In the genomic region with DNA sequence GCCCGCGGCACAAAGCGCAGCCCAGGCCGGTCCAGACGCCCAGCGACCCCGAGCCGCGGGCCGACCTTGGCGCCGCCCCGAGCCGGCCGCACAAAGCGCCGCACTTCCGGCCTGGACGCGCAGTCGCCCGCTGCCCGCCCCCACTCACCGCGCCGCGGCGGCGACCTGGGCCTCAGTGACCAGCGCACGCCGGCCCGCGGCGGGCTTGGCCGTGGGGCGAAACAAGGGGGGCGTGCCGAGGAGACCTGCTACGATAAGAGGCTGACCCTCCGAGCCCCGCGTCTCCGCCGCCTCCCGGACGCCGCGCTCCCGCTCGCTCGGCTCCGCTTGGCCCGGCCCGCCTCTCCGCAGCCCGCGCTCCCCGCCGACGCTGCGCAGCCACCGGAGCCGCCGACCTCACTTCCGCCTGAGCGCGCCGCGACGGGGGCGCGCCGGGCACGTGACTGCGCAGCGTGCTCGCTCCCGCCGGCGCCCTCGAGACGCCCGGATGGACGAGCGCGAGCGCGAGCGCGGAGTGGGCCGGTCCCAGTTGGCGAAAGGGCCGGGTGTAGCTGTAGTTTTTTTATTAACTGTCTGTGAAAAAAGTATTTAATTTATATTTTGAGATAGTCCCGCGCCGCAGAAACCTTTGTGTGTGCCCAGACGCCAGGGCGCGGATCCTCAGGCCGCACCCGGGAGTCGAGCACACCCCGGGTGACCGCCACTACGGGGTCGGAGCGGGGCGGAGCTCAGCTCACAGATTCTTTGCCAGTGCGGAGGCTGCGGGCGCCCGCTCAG, we compare ENCODE assay signal across 1 cellular context.
A peak's percentile ranks its signal among the peaks of the same experiment; 100 is the strongest.
TF ChIP-seq lines count a peak whose summit lies in the region.

A gene with protein sequence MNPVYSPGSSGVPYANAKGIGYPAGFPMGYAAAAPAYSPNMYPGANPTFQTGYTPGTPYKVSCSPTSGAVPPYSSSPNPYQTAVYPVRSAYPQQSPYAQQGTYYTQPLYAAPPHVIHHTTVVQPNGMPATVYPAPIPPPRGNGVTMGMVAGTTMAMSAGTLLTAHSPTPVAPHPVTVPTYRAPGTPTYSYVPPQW (minus strand): TSS at position 395 of the 777 bp plus-strand sequence. CDS start 10,814 bp downstream, outside the sequence.

TF ChIP-seq in HepG2, 621 proteins besides CTCF, POLR2A, EP300 and RAD21 (continued from another document and continues in another):
- TF ChIP-seq, protein P1, sequence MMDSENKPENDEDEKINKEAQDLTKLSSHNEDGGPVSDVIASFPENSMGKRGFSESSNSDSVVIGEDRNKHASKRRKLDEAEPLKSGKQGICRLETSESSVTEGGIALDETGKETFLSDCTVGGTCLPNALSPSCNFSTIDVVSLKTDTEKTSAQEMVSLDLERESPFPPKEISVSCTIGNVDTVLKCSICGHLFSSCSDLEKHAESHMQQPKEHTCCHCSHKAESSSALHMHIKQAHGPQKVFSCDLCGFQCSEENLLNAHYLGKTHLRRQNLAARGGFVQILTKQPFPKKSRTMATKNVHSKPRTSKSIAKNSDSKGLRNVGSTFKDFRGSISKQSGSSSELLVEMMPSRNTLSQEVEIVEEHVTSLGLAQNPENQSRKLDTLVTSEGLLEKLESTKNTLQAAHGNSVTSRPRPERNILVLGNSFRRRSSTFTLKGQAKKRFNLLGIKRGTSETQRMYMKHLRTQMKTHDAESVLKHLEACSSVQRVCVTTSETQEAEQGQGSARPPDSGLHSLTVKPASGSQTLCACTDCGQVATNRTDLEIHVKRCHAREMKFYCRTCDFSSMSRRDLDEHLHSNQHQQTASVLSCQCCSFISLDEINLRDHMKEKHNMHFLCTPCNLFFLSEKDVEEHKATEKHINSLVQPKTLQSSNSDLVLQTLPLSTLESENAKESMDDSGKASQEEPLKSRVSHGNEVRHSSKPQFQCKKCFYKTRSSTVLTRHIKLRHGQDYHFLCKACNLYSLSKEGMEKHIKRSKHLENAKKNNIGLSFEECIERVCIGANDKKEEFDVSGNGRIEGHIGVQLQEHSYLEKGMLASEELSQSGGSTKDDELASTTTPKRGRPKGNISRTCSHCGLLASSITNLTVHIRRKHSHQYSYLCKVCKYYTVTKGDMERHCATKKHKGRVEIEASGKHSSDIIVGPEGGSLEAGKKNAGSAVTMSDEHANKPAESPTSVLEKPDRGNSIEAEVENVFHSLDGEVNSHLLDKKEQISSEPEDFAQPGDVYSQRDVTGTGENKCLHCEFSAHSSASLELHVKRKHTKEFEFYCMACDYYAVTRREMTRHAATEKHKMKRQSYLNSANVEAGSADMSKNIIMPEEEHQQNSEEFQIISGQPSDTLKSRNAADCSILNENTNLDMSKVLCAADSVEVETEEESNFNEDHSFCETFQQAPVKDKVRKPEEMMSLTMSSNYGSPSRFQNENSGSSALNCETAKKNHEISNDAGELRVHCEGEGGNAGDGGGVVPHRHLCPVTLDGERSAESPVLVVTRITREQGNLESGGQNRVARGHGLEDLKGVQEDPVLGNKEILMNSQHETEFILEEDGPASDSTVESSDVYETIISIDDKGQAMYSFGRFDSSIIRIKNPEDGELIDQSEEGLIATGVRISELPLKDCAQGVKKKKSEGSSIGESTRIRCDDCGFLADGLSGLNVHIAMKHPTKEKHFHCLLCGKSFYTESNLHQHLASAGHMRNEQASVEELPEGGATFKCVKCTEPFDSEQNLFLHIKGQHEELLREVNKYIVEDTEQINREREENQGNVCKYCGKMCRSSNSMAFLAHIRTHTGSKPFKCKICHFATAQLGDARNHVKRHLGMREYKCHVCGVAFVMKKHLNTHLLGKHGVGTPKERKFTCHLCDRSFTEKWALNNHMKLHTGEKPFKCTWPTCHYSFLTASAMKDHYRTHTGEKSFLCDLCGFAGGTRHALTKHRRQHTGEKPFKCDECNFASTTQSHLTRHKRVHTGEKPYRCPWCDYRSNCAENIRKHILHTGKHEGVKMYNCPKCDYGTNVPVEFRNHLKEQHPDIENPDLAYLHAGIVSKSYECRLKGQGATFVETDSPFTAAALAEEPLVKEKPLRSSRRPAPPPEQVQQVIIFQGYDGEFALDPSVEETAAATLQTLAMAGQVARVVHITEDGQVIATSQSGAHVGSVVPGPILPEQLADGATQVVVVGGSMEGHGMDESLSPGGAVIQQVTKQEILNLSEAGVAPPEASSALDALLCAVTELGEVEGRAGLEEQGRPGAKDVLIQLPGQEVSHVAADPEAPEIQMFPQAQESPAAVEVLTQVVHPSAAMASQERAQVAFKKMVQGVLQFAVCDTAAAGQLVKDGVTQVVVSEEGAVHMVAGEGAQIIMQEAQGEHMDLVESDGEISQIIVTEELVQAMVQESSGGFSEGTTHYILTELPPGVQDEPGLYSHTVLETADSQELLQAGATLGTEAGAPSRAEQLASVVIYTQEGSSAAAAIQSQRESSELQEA (CRISPR knock-in tag; IDR thresholded peaks at IDR 0.05; ENCODE audit: not compliant biosample characterization): no peak
- TF ChIP-seq ZNF44 (CRISPR knock-in tag; IDR thresholded peaks at IDR 0.05) (no peak), XRCC5 (optimal IDR thresholded peaks at IDR 0.05; ENCODE audit: low read length) (no peak), HOXA5 (CRISPR knock-in tag; IDR thresholded peaks at IDR 0.05) (no peak), FOXK2 (IDR thresholded peaks at IDR 0.05) (no peak), ZBTB7A (CRISPR knock-in tag; IDR thresholded peaks at IDR 0.05) (no peak), KDM4B (CRISPR knock-in tag; IDR thresholded peaks at IDR 0.05) (no peak), IKZF4 (CRISPR knock-in tag; IDR thresholded peaks at IDR 0.05; ENCODE audit: borderline replicate concordance, low read depth, not compliant biosample characterization) (peak; percentile 97), ZNF296 (CRISPR knock-in tag; conservative IDR thresholded peaks at IDR 0.05) (no peak), EHMT2 (IDR thresholded peaks at IDR 0.05; ENCODE audit: borderline replicate concordance, low read depth, low read length) (no peak), NFYC (CRISPR knock-in tag; IDR thresholded peaks at IDR 0.05) (no peak), STAG1 (CRISPR knock-in tag; IDR thresholded peaks at IDR 0.05) (0 out of 2 replicates have a peak, but pooled peaks have one; percentile 1), U2AF1 (optimal IDR thresholded peaks at IDR 0.05; ENCODE audit: low read depth, low read length) (no peak), MEIS2 (CRISPR knock-in tag; IDR thresholded peaks at IDR 0.05) (peak; percentile 67), ZNF678 (CRISPR knock-in tag; IDR thresholded peaks at IDR 0.05) (no peak), CENPX (CRISPR knock-in tag; IDR thresholded peaks at IDR 0.05) (no peak), ZNF354B (CRISPR knock-in tag; IDR thresholded peaks at IDR 0.05) (no peak), ZNF225 (CRISPR knock-in tag; IDR thresholded peaks at IDR 0.05) (peak; percentile 74; the same call in 1 of the 2 replicates), ATM (IDR thresholded peaks at IDR 0.05; ENCODE audit: borderline replicate concordance) (no peak)
- TF ChIP-seq, protein P2, sequence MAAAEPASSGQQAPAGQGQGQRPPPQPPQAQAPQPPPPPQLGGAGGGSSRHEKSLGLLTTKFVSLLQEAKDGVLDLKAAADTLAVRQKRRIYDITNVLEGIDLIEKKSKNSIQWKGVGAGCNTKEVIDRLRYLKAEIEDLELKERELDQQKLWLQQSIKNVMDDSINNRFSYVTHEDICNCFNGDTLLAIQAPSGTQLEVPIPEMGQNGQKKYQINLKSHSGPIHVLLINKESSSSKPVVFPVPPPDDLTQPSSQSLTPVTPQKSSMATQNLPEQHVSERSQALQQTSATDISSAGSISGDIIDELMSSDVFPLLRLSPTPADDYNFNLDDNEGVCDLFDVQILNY (CRISPR knock-in tag; conservative IDR thresholded peaks at IDR 0.05): peak; percentile 59; the same call in 1 of the 2 replicates
- TF ChIP-seq, protein P3, sequence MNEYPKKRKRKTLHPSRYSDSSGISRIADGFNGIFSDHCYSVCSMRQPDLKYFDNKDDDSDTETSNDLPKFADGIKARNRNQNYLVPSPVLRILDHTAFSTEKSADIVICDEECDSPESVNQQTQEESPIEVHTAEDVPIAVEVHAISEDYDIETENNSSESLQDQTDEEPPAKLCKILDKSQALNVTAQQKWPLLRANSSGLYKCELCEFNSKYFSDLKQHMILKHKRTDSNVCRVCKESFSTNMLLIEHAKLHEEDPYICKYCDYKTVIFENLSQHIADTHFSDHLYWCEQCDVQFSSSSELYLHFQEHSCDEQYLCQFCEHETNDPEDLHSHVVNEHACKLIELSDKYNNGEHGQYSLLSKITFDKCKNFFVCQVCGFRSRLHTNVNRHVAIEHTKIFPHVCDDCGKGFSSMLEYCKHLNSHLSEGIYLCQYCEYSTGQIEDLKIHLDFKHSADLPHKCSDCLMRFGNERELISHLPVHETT (CRISPR knock-in tag; conservative IDR thresholded peaks at IDR 0.05): peak; percentile 82; the same call in 1 of the 2 replicates
- TF ChIP-seq, protein P4, sequence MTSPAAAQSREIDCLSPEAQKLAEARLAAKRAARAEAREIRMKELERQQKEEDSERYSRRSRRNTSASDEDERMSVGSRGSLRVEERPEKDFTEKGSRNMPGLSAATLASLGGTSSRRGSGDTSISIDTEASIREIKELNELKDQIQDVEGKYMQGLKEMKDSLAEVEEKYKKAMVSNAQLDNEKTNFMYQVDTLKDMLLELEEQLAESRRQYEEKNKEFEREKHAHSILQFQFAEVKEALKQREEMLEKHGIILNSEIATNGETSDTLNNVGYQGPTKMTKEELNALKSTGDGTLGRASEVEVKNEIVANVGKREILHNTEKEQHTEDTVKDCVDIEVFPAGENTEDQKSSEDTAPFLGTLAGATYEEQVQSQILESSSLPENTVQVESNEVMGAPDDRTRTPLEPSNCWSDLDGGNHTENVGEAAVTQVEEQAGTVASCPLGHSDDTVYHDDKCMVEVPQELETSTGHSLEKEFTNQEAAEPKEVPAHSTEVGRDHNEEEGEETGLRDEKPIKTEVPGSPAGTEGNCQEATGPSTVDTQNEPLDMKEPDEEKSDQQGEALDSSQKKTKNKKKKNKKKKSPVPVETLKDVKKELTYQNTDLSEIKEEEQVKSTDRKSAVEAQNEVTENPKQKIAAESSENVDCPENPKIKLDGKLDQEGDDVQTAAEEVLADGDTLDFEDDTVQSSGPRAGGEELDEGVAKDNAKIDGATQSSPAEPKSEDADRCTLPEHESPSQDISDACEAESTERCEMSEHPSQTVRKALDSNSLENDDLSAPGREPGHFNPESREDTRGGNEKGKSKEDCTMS (CRISPR knock-in tag; conservative IDR thresholded peaks at IDR 0.05): no peak
- TF ChIP-seq, protein P5, sequence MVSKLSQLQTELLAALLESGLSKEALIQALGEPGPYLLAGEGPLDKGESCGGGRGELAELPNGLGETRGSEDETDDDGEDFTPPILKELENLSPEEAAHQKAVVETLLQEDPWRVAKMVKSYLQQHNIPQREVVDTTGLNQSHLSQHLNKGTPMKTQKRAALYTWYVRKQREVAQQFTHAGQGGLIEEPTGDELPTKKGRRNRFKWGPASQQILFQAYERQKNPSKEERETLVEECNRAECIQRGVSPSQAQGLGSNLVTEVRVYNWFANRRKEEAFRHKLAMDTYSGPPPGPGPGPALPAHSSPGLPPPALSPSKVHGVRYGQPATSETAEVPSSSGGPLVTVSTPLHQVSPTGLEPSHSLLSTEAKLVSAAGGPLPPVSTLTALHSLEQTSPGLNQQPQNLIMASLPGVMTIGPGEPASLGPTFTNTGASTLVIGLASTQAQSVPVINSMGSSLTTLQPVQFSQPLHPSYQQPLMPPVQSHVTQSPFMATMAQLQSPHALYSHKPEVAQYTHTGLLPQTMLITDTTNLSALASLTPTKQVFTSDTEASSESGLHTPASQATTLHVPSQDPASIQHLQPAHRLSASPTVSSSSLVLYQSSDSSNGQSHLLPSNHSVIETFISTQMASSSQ (IDR thresholded peaks at IDR 0.05; ENCODE audit: low read depth): no peak
- TF ChIP-seq, protein P5 (CRISPR knock-in tag; IDR thresholded peaks at IDR 0.05; ENCODE audit: borderline replicate concordance): peak; percentile 20; the same call in 1 of the 2 replicates
- TF ChIP-seq, protein P6, sequence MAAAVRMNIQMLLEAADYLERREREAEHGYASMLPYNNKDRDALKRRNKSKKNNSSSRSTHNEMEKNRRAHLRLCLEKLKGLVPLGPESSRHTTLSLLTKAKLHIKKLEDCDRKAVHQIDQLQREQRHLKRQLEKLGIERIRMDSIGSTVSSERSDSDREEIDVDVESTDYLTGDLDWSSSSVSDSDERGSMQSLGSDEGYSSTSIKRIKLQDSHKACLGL (CRISPR knock-in tag; IDR thresholded peaks at IDR 0.05): no peak
- TF ChIP-seq, protein P7, sequence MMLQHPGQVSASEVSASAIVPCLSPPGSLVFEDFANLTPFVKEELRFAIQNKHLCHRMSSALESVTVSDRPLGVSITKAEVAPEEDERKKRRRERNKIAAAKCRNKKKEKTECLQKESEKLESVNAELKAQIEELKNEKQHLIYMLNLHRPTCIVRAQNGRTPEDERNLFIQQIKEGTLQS (CRISPR knock-in tag; IDR thresholded peaks at IDR 0.05): no peak
- TF ChIP-seq, protein P8, sequence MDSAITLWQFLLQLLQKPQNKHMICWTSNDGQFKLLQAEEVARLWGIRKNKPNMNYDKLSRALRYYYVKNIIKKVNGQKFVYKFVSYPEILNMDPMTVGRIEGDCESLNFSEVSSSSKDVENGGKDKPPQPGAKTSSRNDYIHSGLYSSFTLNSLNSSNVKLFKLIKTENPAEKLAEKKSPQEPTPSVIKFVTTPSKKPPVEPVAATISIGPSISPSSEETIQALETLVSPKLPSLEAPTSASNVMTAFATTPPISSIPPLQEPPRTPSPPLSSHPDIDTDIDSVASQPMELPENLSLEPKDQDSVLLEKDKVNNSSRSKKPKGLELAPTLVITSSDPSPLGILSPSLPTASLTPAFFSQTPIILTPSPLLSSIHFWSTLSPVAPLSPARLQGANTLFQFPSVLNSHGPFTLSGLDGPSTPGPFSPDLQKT (CRISPR knock-in tag; IDR thresholded peaks at IDR 0.05; ENCODE audit: borderline replicate concordance): no peak; the same call in 1 of the 2 replicates
